In genomic region chr15:92884459-92884812, GRCh38 we compare ENCODE assay signal across 8 cellular contexts. TPM values are rescaled to one million over a fixed set of nuclear protein-coding genes. Genes with fewer than 3 reads are reported as not detected.
DNase-seq lines count a peak whose midpoint lies in the region; ATAC-seq and TF ChIP-seq lines count a peak whose summit lies in the region.

No MANE protein-coding gene starts in this region.

- H3K4me1 ChIP-seq in SK-N-SH (ENCODE audit: control insufficient read depth in 1 of 2, insufficient read depth in 2 of 2, low read depth in 1 of 2, low read length in 1 of 2) (peaks cover 20 to 22% of the 10 kb centered on the region in 2 experiments; a peak in 3 of 4 replicates), subcutaneous abdominal adipose tissue (ENCODE audit: control insufficient read depth in 5 of 5, insufficient read depth in 5 of 5, low read length in 5 of 5) (peaks cover 5 to 46% (median 41%) of the 10 kb centered on the region in 5 donors)

- H3K27ac ChIP-seq in SK-N-SH (ENCODE audit: low read depth in 2 of 2, low read length in 1 of 2), result peak overlapping the region; percentile 91 to 97
- H3K27ac ChIP-seq in subcutaneous abdominal adipose tissue (ENCODE audit: low read depth, low read length), result peak overlapping the region; percentile 99

- CTCF ChIA-PET in SK-N-SH (lab: Yijun Ruan, JAX), result interaction anchor here (0.9 to 3.4 kb wide), 4 partner anchors 12 to 34 kb away, joined by 3 to 10 read pairs (median 5); partner anchors contain the start of gene CHD2

- peaks cover 66% of the 10 kb centered on the region for H3K79me2 ChIP-seq in SK-N-SH (ENCODE audit: insufficient read depth)

- no peak for TF ChIP-seq RAD21 in SK-N-SH (IDR thresholded peaks at IDR 0.05; ENCODE audit: low read length)

- H3K4me3 Mint-ChIP-seq in activated naive CD8-positive, alpha-beta T cell treated with anti-CD3 and anti-CD28 coated beads for 36 hours, result peak overlapping the region; percentile 86

- no peak overlapping the region for H2AFZ ChIP-seq in SK-N-SH (ENCODE audit: low read depth)

- H3K27me3 ChIP-seq in SK-N-SH (ENCODE audit: insufficient read depth), result no peaks in the 10 kb centered on the region
- no peaks in the 10 kb centered on the region for H3K27me3 ChIP-seq in subcutaneous abdominal adipose tissue (ENCODE audit: control insufficient read depth in 5 of 5, insufficient read depth in 4 of 5, low read length in 5 of 5)

- H3K9me3 Mint-ChIP-seq in activated naive CD8-positive, alpha-beta T cell treated with anti-CD3 and anti-CD28 coated beads for 36 hours, result no peaks in the 10 kb centered on the region

- peaks cover 32% of the 10 kb centered on the region; the same call in 1 of the 2 replicates for H4K20me1 ChIP-seq in SK-N-SH (ENCODE audit: insufficient read depth)

- H3K36me3 ChIP-seq in SK-N-SH (replicated peaks in 1 of 2; ENCODE audit: control insufficient read depth in 1 of 2, insufficient read depth in 2 of 2, low read length in 1 of 2) (peaks cover 38 to 53% of the 10 kb centered on the region in 2 experiments), subcutaneous abdominal adipose tissue (ENCODE audit: control insufficient read depth in 5 of 5, insufficient read depth in 5 of 5, low read length in 5 of 5) (peaks cover 4 to 25% (median 12%) of the 10 kb centered on the region in 5 donors)

- peak overlapping the region; percentile 99 for H3K27ac Mint-ChIP-seq in activated naive CD8-positive, alpha-beta T cell treated with anti-CD3 and anti-CD28 coated beads for 36 hours

- H3K27me3 Mint-ChIP-seq in activated naive CD8-positive, alpha-beta T cell treated with anti-CD3 and anti-CD28 coated beads for 36 hours, result peaks cover 5% of the 10 kb centered on the region

- ATAC-seq in SK-N-SH treated with all-trans-retinoic acid at 6 μM for 48 hours (no peak), HG02571 (IDR thresholded peaks at IDR 0.05; ENCODE audit: unreplicated experiment) (no peak), GM18873 (IDR thresholded peaks at IDR 0.05; ENCODE audit: low FRiP score, unreplicated experiment) (no peak)

- H3K4me1 Mint-ChIP-seq in activated naive CD8-positive, alpha-beta T cell treated with anti-CD3 and anti-CD28 coated beads for 36 hours, result peaks cover 64% of the 10 kb centered on the region

- POLR2A ChIA-PET in SK-N-SH (lab: Yijun Ruan, JAX), result interaction anchor here (1.1 to 4.5 kb wide), 3 partner anchors 16 to 75 kb away, joined by 4 to 63 read pairs (median 50); partner anchors contain the start of gene CHD2

- TF ChIP-seq CTCF in SK-N-SH (IDR thresholded peaks at IDR 0.05), result no peak

- H3K4me2 ChIP-seq in SK-N-SH, result peak overlapping the region; percentile 64

- 3% methylated on average over 5 of the region's 5 CpGs for WGBS in SK-N-SH (ENCODE audit: low lambda C conversion rate)

- H3K36me3 Mint-ChIP-seq in activated naive CD8-positive, alpha-beta T cell treated with anti-CD3 and anti-CD28 coated beads for 36 hours, result peaks cover 48% of the 10 kb centered on the region

- H3K4me3 ChIP-seq in SK-N-SH (ENCODE audit: low read depth in 2 of 2, low read length in 1 of 2) (peak overlapping the region; percentile 77 to 86), subcutaneous abdominal adipose tissue (ENCODE audit: low read depth in 1 of 5, low read length in 5 of 5) (peak overlapping the region; percentile 71 to 98 (median 88))

- no peaks in the 10 kb centered on the region for H3K9me2 ChIP-seq in SK-N-SH

- no peak for TF ChIP-seq EP300 in SK-N-SH (IDR thresholded peaks at IDR 0.05; ENCODE audit: borderline replicate concordance in 1 of 2, low read depth in 1 of 2, low read length in 1 of 2)

- no peak for DNase-seq in SK-N-SH
- no peak for DNase-seq in activated naive CD8-positive, alpha-beta T cell treated with anti-CD3 and anti-CD28 coated beads for 36 hours
- peak; percentile 49 for DNase-seq in inferior parietal cortex (ENCODE audit: extremely low spot score)
- no peak for DNase-seq in COLO668 (lab: John Stamatoyannopoulos, UW; ENCODE audit: unreplicated experiment)

- H3K9me3 ChIP-seq in SK-N-SH, result no peaks in the 10 kb centered on the region
- no peaks in the 10 kb centered on the region for H3K9me3 ChIP-seq in subcutaneous abdominal adipose tissue (ENCODE audit: control insufficient read depth in 5 of 5, low read length in 5 of 5)

- peak overlapping the region; percentile 99 for H3K9ac ChIP-seq in SK-N-SH
- peak overlapping the region; percentile 77 to 99 (median 95) for H3K9ac ChIP-seq in subcutaneous abdominal adipose tissue (ENCODE audit: low read length in 5 of 5)

- H3F3A ChIP-seq in SK-N-SH (replicated peaks; ENCODE audit: insufficient read depth), result no peaks in the 10 kb centered on the region

TF ChIP-seq in SK-N-SH, 30 proteins besides CTCF, POLR2A, EP300 and RAD21:
- TF ChIP-seq USF2 (IDR thresholded peaks at IDR 0.05; ENCODE audit: borderline replicate concordance, low read depth, low read length) (no peak), POLR2AphosphoS5 (IDR thresholded peaks at IDR 0.05; ENCODE audit: low read depth, low read length) (no peak), MEF2A (IDR thresholded peaks at IDR 0.05; ENCODE audit: borderline replicate concordance, low read depth) (no peak), MXI1 (IDR thresholded peaks at IDR 0.05; ENCODE audit: low read depth, low read length) (no peak)
TF ChIP-seq in SK-N-SH: peak in this region for 0.

TF ChIP-seq in SK-N-SH treated with all-trans-retinoic acid at 6 μM for 48 hours, 23 proteins besides CTCF, POLR2A, EP300 and RAD21:
- TF ChIP-seq RARB (CRISPR knock-in tag; IDR thresholded peaks at IDR 0.05), result no peak
- TF ChIP-seq GLIS3 (CRISPR knock-in tag; IDR thresholded peaks at IDR 0.05), result no peak
- no peak for TF ChIP-seq PATZ1 (CRISPR knock-in tag; IDR thresholded peaks at IDR 0.05; ENCODE audit: borderline replicate concordance)
- TF ChIP-seq TOX (CRISPR knock-in tag; IDR thresholded peaks at IDR 0.05; ENCODE audit: borderline replicate concordance), result no peak
- no peak for TF ChIP-seq ZNF565 (CRISPR knock-in tag; conservative IDR thresholded peaks at IDR 0.05; ENCODE audit: low read depth)
- TF ChIP-seq ARNTL (CRISPR knock-in tag; IDR thresholded peaks at IDR 0.05; ENCODE audit: borderline replicate concordance, low read depth), result no peak

RNA-seq across cellular contexts. Expression of gene CHD2, which starts 15.7 kb away (rescaled TPM):
- 25.3 and 28.6 TPM in 2 replicates for polyA plus RNA-seq in SK-N-SH (2012; rRNA removed)
- 21.5 and 21.8 TPM in 2 replicates for polyA plus RNA-seq in SK-N-SH (2012; cell fraction: cytosol; rRNA removed)
- 73.6 and 98.5 TPM in 2 replicates for polyA plus RNA-seq in SK-N-SH (2012; cell fraction: nucleus; rRNA removed)
- 10 to 100 TPM; 92.8 to 95.7 TPM for total RNA-seq in activated naive CD8-positive, alpha-beta T cell treated with anti-CD3 and anti-CD28 coated beads for 36 hours
